In the genomic region with DNA sequence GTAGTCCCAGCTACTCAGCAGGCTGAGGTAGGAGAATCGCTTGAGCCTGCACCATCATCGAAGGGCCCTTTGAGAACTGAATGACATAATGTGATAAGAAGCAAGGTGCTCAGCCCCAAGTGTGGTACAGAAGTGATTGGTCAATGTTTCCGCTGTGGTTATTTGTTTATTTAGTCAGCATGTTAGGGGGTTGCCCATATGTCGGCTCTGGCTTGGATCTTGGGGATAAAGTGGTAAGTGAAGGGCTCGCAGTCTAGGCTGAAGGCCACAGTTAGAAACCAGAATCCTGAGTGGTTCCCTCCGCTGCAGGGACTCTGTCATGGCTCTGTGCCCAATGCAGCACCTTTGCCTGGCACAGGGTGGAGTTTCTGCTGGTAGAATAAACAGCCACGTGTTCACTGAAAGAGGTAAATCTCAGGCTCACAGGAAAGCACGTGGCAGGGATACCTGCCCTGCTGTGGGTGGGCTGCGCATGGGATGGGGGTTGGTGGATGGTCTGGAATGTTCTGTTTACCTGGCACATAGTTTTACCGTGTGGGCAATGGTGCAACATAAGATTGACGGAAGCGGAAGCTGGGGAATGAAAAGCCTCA, we compare ENCODE assay signal across 1 cellular context.
TF ChIP-seq lines count a peak whose summit lies in the region.

No MANE protein-coding gene starts in this region.

TF ChIP-seq in K562, 482 proteins besides CTCF, POLR2A, EP300 and RAD21:
- TF ChIP-seq CBFA2T3 (IDR thresholded peaks at IDR 0.05) (0 out of 2 replicates have a peak, but pooled peaks have one; percentile 4), ZZZ3 (IDR thresholded peaks at IDR 0.05) (no peak)
- TF ChIP-seq, protein P1, sequence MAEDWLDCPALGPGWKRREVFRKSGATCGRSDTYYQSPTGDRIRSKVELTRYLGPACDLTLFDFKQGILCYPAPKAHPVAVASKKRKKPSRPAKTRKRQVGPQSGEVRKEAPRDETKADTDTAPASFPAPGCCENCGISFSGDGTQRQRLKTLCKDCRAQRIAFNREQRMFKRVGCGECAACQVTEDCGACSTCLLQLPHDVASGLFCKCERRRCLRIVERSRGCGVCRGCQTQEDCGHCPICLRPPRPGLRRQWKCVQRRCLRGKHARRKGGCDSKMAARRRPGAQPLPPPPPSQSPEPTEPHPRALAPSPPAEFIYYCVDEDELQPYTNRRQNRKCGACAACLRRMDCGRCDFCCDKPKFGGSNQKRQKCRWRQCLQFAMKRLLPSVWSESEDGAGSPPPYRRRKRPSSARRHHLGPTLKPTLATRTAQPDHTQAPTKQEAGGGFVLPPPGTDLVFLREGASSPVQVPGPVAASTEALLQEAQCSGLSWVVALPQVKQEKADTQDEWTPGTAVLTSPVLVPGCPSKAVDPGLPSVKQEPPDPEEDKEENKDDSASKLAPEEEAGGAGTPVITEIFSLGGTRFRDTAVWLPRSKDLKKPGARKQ (CRISPR knock-in tag; IDR thresholded peaks at IDR 0.05): no peak
TF ChIP-seq in K562: peak in this region for 1.
